8 cellular contexts compared by ENCODE assay signal in the genomic region with DNA sequence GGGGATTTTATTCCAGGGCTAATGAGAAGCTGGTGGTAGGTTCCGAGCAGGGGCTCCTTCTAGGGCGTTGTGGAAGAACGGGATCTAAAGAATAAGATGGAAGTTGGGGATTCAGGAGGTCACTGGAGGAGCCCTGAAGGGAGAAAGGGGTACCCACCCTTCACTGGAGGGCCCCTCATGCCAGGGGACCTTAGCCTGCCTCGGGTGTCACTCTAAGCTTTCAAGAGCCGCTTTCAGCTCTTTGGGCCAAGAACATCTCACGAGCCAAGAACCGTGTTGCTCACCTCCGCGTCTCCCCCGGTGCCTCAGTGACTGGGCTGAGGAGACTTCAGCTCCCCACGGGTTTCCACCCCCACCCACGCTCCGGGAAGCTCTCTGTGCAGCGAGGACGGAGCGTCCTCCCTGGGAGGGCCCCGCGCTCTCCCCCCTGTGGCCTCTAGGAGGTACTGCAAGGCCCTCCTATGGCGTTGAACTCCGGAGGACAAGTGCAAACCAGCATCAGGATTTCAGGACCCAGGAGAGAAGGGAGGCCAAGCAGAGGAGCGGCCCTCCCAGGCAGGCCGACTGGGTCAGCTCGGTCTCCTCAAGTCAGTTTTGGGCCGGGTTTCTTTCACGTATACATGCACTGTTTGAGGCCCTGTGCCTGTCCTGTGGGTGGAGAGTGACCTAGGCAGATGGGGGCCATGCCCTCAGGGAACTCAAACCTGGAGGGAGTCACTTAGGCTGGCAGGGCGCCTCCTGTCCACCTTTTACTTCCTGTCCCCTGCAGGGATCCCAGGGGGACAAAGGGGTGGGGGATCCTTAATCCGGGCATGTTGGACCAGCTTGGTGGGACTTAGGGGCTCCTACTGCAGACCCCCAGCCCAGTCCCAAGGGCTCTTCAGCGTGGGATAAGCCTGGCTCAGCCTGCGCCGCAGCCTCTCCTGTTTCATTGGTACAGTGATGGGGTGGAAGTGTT. TPM values are rescaled to one million over a fixed set of nuclear protein-coding genes. Genes with fewer than 3 reads are reported as not detected.
DNase-seq lines count a peak whose midpoint lies in the region; ATAC-seq and TF ChIP-seq lines count a peak whose summit lies in the region.

No MANE protein-coding gene starts in this region.

- H3K27me3 ChIP-seq in lung (ENCODE audit: control insufficient read depth, insufficient read depth), result no peaks in the 10 kb centered on the region

- H3K9me3 ChIP-seq in lung (ENCODE audit: control insufficient read depth in 2 of 2, insufficient read depth in 1 of 2, low read length in 1 of 2), result no peaks in the 10 kb centered on the region

- H3K4me3 ChIP-seq in lung, result no peak overlapping the region

- WGBS in lung, 2 donors, result 26 to 28% methylated on average over 30 of the region's 30 CpGs

- DNase-seq in AG08395 (ENCODE audit: low spot score) (peak; percentile 91), GM13977 (ENCODE audit: low spot score) (peak; percentile 86), NCI-H2171 treated with DMSO at 0.1 percent for 48 hours (lab: John Stamatoyannopoulos, UW) (peak; percentile 57), dermis blood vessel endothelial cell (peak; percentile 74), lung (ENCODE audit: low spot score) (peak; percentile 68)
- DNase-seq in activated CD4-positive, alpha-beta T cell treated with anti-CD3 and anti-CD28 coated beads, Interleukin-2, amount 50 U/mL, for 4 hours, result peak; percentile 82 to 89
- DNase-seq in stimulated activated CD8-positive, alpha-beta memory T cell treated with anti-CD3 and anti-CD28 coated beads, Interleukin-12 subunit alpha, Interleukin-12 subunit beta, amount 100 ng/mL, for 4 hours (ENCODE audit: low read depth), result peak; percentile 66

- no peaks in the 10 kb centered on the region for H3K4me1 ChIP-seq in lung (ENCODE audit: control insufficient read depth in 2 of 2, insufficient read depth in 2 of 2, low read length in 2 of 2)

- ATAC-seq in lung (ENCODE audit: insufficient read depth, low FRiP score) (peak; percentile 84), HG03045 (IDR thresholded peaks at IDR 0.05; ENCODE audit: unreplicated experiment) (no peak)

- H3K27ac ChIP-seq in lung (ENCODE audit: low read depth in 1 of 2, low read length in 1 of 2), result no peak overlapping the region

- in situ Hi-C loops in GM13977 (cut with MboI; ENCODE audit: low pct_unique_long_range_greater_than_20kb, low sequenced_read_pairs, unreplicated experiment), result no loop called here

- TF ChIP-seq CTCF in GM13977 (IDR thresholded peaks at IDR 0.05; ENCODE audit: extremely low read depth, insufficient read depth, missing control alignments), result peak; percentile 91
- peak; percentile 95 for TF ChIP-seq CTCF in lung (IDR thresholded peaks at IDR 0.05; ENCODE audit: control extremely low read depth, extremely low read depth)

- no peaks in the 10 kb centered on the region for H3K36me3 ChIP-seq in lung (ENCODE audit: control insufficient read depth in 2 of 2, insufficient read depth in 2 of 2, low read length in 2 of 2)

RNA-seq across cellular contexts. Expression of a gene that starts 5.1 kb away (rescaled TPM):
- total RNA-seq in dermis blood vessel endothelial cell (not detected in 2 replicates), lung (not detected)
- polyA plus RNA-seq in lung, result under 1 TPM; 0.16 to 0.49 TPM

RNA-seq across cellular contexts. Expression of a gene that starts 18.1 kb away (rescaled TPM):
- total RNA-seq in dermis blood vessel endothelial cell, result 0.34 TPM in 1 of 2 replicates, not detected in the other
- 100 to 1,000 TPM in 1 of 2 donors, 10 to 100 TPM in 1; 84.6 to 127 TPM for total RNA-seq in lung
- 100 to 1,000 TPM in 1 of 2 donors, 10 to 100 TPM in 1; 79.0 to 278 TPM for polyA plus RNA-seq in lung

RNA-seq across cellular contexts. Expression of a gene that starts 32.7 kb away (rescaled TPM):
- total RNA-seq in dermis blood vessel endothelial cell (0.09 TPM in 1 of 2 replicates, not detected in the other), lung (under 1 TPM in 1 of 2 donors, not detected in 1; 0.09 TPM)
- polyA plus RNA-seq in lung, result under 1 TPM; 0.08 to 0.39 TPM

RNA-seq across cellular contexts. Expression of a gene that starts 37.9 kb away (rescaled TPM):
- not detected in 2 replicates for total RNA-seq in dermis blood vessel endothelial cell
- total RNA-seq in lung, result not detected
- polyA plus RNA-seq in lung, result not detected

RNA-seq across cellular contexts. Expression of a gene that starts 47.3 kb away (rescaled TPM):
- total RNA-seq in dermis blood vessel endothelial cell, result not detected in 2 replicates
- total RNA-seq in lung, result 1 to 10 TPM; 2.6 to 6.2 TPM
- 100 to 1,000 TPM in 1 of 2 donors, 1 to 10 TPM in 1; 1.2 to 113 TPM for polyA plus RNA-seq in lung

Comparison
In these comparisons a context has a peak if more than half of its experiments do, and no peak if none do; other contexts are left out.
1. RNA of a gene that starts 18.1 kb away (total RNA-seq): 84.6 to 127 TPM in lung; 0.34 TPM in dermis blood vessel endothelial cell; every median in the first group is over 10 times any median in the second.
2. Peak in every context shown above with its lines, with median percentiles within 50 percentile points of each other: DNase-seq.